In genomic region chr1:85581138-85581801, GRCh38 we compare ENCODE assay signal across 8 cellular contexts.
DNase-seq lines count a peak whose midpoint lies in the region; ATAC-seq lines count a peak whose summit lies in the region.

No MANE protein-coding gene starts in this region.

- H3K4me1 Mint-ChIP-seq in central memory CD8-positive, alpha-beta T cell: peaks cover 21% of the 10 kb centered on the region

- peak overlapping the region; percentile 57 for H3K4me3 Mint-ChIP-seq in central memory CD8-positive, alpha-beta T cell

- no peaks in the 10 kb centered on the region for H3K9me3 Mint-ChIP-seq in central memory CD8-positive, alpha-beta T cell

- DNase-seq in NCI-H1436 (lab: John Stamatoyannopoulos, UW) (peak; percentile 52), NCI-H1436 treated with DMSO at 0.1 percent for 48 hours (lab: John Stamatoyannopoulos, UW) (no peak), RPMI8226 (peak; percentile 71), kidney tubule cell (ENCODE audit: low spot score) (peak; percentile 78), SHP77 (lab: John Stamatoyannopoulos, UW) (no peak)
- DNase-seq in central memory CD8-positive, alpha-beta T cell (ENCODE audit: low spot score in 2 of 2): no peak
- DNase-seq in stimulated activated CD4-positive, alpha-beta T cell treated with anti-CD3 and anti-CD28 coated beads, Interleukin-2, amount 100 ng/mL, for 48 hours: peak; percentile 45 to 62

- H3K27me3 Mint-ChIP-seq in central memory CD8-positive, alpha-beta T cell: peaks cover 72% of the 10 kb centered on the region

- no peak overlapping the region for H3K27ac Mint-ChIP-seq in central memory CD8-positive, alpha-beta T cell (ENCODE audit: low read depth)

- no peaks in the 10 kb centered on the region for H3K36me3 Mint-ChIP-seq in central memory CD8-positive, alpha-beta T cell (ENCODE audit: insufficient read depth)

- peak; percentile 27 for ATAC-seq in HG03280 (IDR thresholded peaks at IDR 0.05; ENCODE audit: unreplicated experiment)
- no peak for ATAC-seq in central memory CD8-positive, alpha-beta T cell (replicated peaks; ENCODE audit: extremely low read depth, poor library complexity, severe bottlenecking)

Comparison
In these comparisons a context has a peak if more than half of its experiments do, and no peak if none do; other contexts are left out.
1. DNase-seq: peak in NCI-H1436 (single experiment), RPMI8226 (single experiment), kidney tubule cell (single experiment) and stimulated activated CD4-positive, alpha-beta T cell treated with anti-CD3 and anti-CD28 coated beads, Interleukin-2, amount 100 ng/mL, for 48 hours (2 of 2); none in NCI-H1436 treated with DMSO at 0.1 percent for 48 hours (single experiment), central memory CD8-positive, alpha-beta T cell (0 of 2) and SHP77 (0 of 2).